In the genomic region with DNA sequence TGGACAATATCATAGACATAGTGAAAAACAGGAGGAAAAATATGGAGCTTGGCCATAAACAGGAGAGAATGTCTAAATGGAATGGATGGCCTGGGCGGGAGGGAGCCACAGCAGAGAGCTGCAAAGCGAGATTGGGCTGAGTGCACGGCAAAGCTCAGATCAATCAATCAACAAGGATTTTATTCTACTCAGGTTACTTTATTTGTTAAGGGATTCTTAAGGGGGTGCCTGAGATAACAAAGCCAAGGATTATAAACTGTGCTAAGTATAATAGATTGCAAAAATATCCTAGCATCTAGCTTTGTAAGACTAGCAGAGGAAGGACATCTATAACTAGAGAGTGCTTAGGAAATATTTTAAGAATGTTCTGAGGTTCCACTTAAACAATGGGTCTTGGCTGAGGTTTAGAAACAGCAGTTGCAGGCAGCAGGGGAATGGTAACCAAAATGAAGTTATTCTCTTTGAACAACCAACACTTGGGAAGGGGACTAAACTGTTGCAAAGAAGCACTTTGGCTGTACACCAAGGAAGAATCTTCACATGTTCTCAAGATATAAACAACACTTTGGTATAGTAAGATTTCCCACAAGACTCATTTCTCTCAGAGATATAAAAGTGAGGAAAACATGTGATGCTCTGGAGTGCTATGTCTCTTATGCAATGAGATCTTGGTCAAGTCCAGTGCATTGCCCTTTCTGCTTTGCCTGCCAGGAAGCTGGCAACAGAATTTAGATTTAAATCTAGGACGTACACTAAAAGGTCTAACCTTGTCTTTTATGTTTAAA, we compare ENCODE assay signal across 16 cellular contexts. TPM values are rescaled to one million over a fixed set of nuclear protein-coding genes. Genes with fewer than 3 reads are reported as not detected.
DNase-seq lines count a peak whose midpoint lies in the region; ATAC-seq and TF ChIP-seq lines count a peak whose summit lies in the region.
"Had no signal": no experiment of that assay in that cellular context is flagged by ENCODE, and none has a peak within 500 bp of the region (broad histone marks: within the 10 kb centered on the region; RNA-seq: fewer than 3 reads in every experiment).

No MANE protein-coding gene starts in this region.

- peak overlapping the region; percentile 1 for H3K4me3 Mint-ChIP-seq in osteocyte (ENCODE audit: unreplicated experiment)
- H3K4me3 Mint-ChIP-seq: activated T-helper 17 cell treated with anti-CD3 and anti-CD28 coated beads, Interleukin-2, amount 50 U/mL, for 72 hours; T-cell had no signal

- H3K27me3 Mint-ChIP-seq in osteocyte (ENCODE audit: unreplicated experiment), result no peaks in the 10 kb centered on the region

- DNase-seq in EH (ENCODE audit: low read depth) (peak; percentile 74), RWPE2 (ENCODE audit: low spot score) (no peak), fibroblast of the aortic adventitia (ENCODE audit: low read depth) (peak; percentile 92), osteocyte (ENCODE audit: extremely low spot score, unreplicated experiment) (no peak), RPMI8226 (no peak), HK-2 (ENCODE audit: unreplicated experiment) (no peak)
- DNase-seq: C1 segment of cervical spinal cord, NCI-H2107, right cardiac atrium, stomach, T-cell had no signal

- H3K27ac Mint-ChIP-seq in osteocyte (ENCODE audit: unreplicated experiment), result peak overlapping the region; percentile 80
- H3K27ac Mint-ChIP-seq: activated T-helper 17 cell treated with anti-CD3 and anti-CD28 coated beads, Interleukin-2, amount 50 U/mL, for 72 hours; T-cell had no signal

- no peaks in the 10 kb centered on the region for H3K36me3 ChIP-seq in RWPE2 (ENCODE audit: low read depth)
- H3K36me3 ChIP-seq: breast epithelium, stomach had no signal

- peaks cover 37% of the 10 kb centered on the region for H3K4me1 ChIP-seq in RWPE2 (ENCODE audit: insufficient read depth, poor library complexity, severe bottlenecking)

- H3K4me1 Mint-ChIP-seq in osteocyte (ENCODE audit: unreplicated experiment), result peaks cover 68% of the 10 kb centered on the region
- H3K4me1 Mint-ChIP-seq: activated T-helper 17 cell treated with anti-CD3 and anti-CD28 coated beads, Interleukin-2, amount 50 U/mL, for 72 hours; T-cell had no signal

- H3K36me3 Mint-ChIP-seq in osteocyte (ENCODE audit: unreplicated experiment), result no peaks in the 10 kb centered on the region
- H3K36me3 Mint-ChIP-seq: T-cell had no signal

- no peak for TF ChIP-seq CTCF in RWPE2 (IDR thresholded peaks at IDR 0.05; ENCODE audit: poor library complexity, severe bottlenecking)
- no peak for TF ChIP-seq CTCF in fibroblast of the aortic adventitia (IDR thresholded peaks at IDR 0.05; ENCODE audit: insufficient read depth, low read length)
- no peak for TF ChIP-seq CTCF in osteocyte (IDR thresholded peaks at IDR 0.05)

- no peaks in the 10 kb centered on the region for H3K27me3 ChIP-seq in RWPE2 (ENCODE audit: insufficient read depth, poor library complexity, severe bottlenecking)
- H3K27me3 ChIP-seq: breast epithelium, stomach had no signal

- H3K27ac ChIP-seq in RWPE2 (ENCODE audit: poor library complexity, severe bottlenecking), result peak overlapping the region; percentile 95
- H3K27ac ChIP-seq: breast epithelium, stomach had no signal

- H3K9me3 Mint-ChIP-seq in osteocyte (ENCODE audit: unreplicated experiment), result no peaks in the 10 kb centered on the region
- H3K9me3 Mint-ChIP-seq: activated T-helper 17 cell treated with anti-CD3 and anti-CD28 coated beads, Interleukin-2, amount 50 U/mL, for 72 hours; T-cell had no signal

- ATAC-seq in RWPE2 (ENCODE audit: low read depth) (no peak), HG02763 (IDR thresholded peaks at IDR 0.05; ENCODE audit: unreplicated experiment) (no peak), HG03432 (IDR thresholded peaks at IDR 0.05; ENCODE audit: unreplicated experiment) (no peak)
- ATAC-seq: activated T-helper 17 cell treated with anti-CD3 and anti-CD28 coated beads, Interleukin-2, amount 50 U/mL, for 72 hours; right cardiac atrium; T-cell had no signal

- no peaks in the 10 kb centered on the region for H3K9me3 ChIP-seq in RWPE2 (ENCODE audit: severe bottlenecking)
- H3K9me3 ChIP-seq: breast epithelium, stomach had no signal

- H3K4me3 ChIP-seq in RWPE2 (ENCODE audit: severe bottlenecking) (no peak overlapping the region), fibroblast of the aortic adventitia (ENCODE audit: low read depth, low read length) (no peak overlapping the region)
- H3K4me3 ChIP-seq: breast epithelium, stomach had no signal

RNA-seq across cellular contexts. Expression of a gene that starts 35.5 kb away (rescaled TPM):
- not detected in 2 replicates for total RNA-seq in fibroblast of the aortic adventitia (ENCODE audit: low replicate concordance)
- not detected in 2 replicates for total RNA-seq in osteocyte
- total RNA-seq: activated T-helper 17 cell treated with anti-CD3 and anti-CD28 coated beads, Interleukin-2, amount 50 U/mL, for 72 hours; epithelial cell of proximal tubule; right cardiac atrium; stomach; T-cell had no signal

Comparison
In these comparisons a context has a peak if more than half of its experiments do, and no peak if none do; other contexts are left out.
1. DNase-seq: peak in EH (single experiment) and fibroblast of the aortic adventitia (single experiment); none in RWPE2 (single experiment), osteocyte (single experiment), RPMI8226 (single experiment) and HK-2 (single experiment).